In the genomic region with DNA sequence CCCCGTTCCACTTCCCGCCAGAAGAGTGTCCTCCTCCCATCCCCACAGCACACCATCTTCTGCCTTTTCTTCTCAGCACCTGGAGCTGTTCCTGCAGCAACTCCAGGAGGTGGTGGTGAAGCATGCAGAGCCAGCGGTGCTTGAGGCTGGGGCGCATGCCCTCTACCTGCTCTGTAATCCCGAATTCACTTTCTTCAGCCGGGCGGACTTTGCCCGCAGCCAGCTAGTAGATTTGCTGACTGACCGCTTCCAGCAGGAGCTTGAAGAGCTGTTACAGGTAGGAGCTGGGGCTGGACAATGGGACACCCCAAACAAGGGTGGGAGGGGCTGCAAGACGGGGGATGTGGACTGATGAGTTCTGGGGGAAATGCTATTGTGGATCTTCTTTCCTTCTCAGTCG, we compare ENCODE assay signal across 19 cellular contexts. TPM values are rescaled to one million over a fixed set of nuclear protein-coding genes. Genes with fewer than 3 reads are reported as not detected.
DNase-seq lines count a peak whose midpoint lies in the region; ATAC-seq and TF ChIP-seq lines count a peak whose summit lies in the region.
"Had no signal": no experiment of that assay in that cellular context is flagged by ENCODE, and none has a peak within 500 bp of the region (broad histone marks: within the 10 kb centered on the region; RNA-seq: fewer than 3 reads in every experiment).

No MANE protein-coding gene starts in this region.

- peaks cover 0 to 8% of the 10 kb centered on the region in 2 donors for H3K36me3 Mint-ChIP-seq in naive B cell

- no peaks in the 10 kb centered on the region for H4K20me1 ChIP-seq in hepatocyte (ENCODE audit: insufficient read depth, poor library complexity, severe bottlenecking)
- H4K20me1 ChIP-seq in Karpas-422 (ENCODE audit: insufficient read depth, low read depth, low read length), result no peaks in the 10 kb centered on the region

- H3K4me3 ChIP-seq in hepatocyte (no peak overlapping the region), Karpas-422 (ENCODE audit: low read length) (no peak overlapping the region)

- H3K4me1 ChIP-seq in hepatocyte (ENCODE audit: insufficient read depth), result no peaks in the 10 kb centered on the region
- H3K4me1 ChIP-seq in Karpas-422 (ENCODE audit: low read length), result peaks cover 6% of the 10 kb centered on the region

- peak; percentile 48 for DNase-seq in DMS53 (lab: John Stamatoyannopoulos, UW)
- no peak for DNase-seq in DMS53 treated with DMSO at 0.1 percent for 48 hours (lab: John Stamatoyannopoulos, UW; ENCODE audit: unreplicated experiment)
- DNase-seq in hepatocyte (ENCODE audit: low spot score), result peak; percentile 66
- DNase-seq in naive B cell, result no peak
- DNase-seq in UCSD-AML1 (lab: John Stamatoyannopoulos, UW; ENCODE audit: unreplicated experiment), result no peak
- DNase-seq in Ammon's horn (ENCODE audit: low spot score), result no peak
- no peak for DNase-seq in Karpas-422
- DNase-seq: COR-L47, DMS79, GOT3, Kasumi-1, NCI-H1105 treated with DMSO at 0.1 percent for 48 hours, NCI-H1930, NCI-H2171 treated with DMSO at 0.1 percent for 48 hours, SIG-M5 had no signal

- no peak for ATAC-seq in naive B cell (ENCODE audit: low read depth in 2 of 2)
- no peak for ATAC-seq in GM18511 (IDR thresholded peaks at IDR 0.05; ENCODE audit: unreplicated experiment)

- H2AFZ ChIP-seq in hepatocyte, result no peak overlapping the region
- H2AFZ ChIP-seq in Karpas-422 (ENCODE audit: low read length), result no peak overlapping the region

- TF ChIP-seq CTCF in hepatocyte (IDR thresholded peaks at IDR 0.05; ENCODE audit: poor library complexity), result no peak

- H3K27me3 ChIP-seq in hepatocyte (peaks cover 10% of the 10 kb centered on the region), Karpas-422 (ENCODE audit: low read length) (no peaks in the 10 kb centered on the region)

- no peaks in the 10 kb centered on the region for H3K9me2 ChIP-seq in hepatocyte (replicated peaks; ENCODE audit: insufficient read depth)
- H3K9me2 ChIP-seq in Karpas-422 (replicated peaks; ENCODE audit: insufficient read depth, low read length), result no peaks in the 10 kb centered on the region

- no peak overlapping the region for H3K27ac ChIP-seq in hepatocyte
- H3K27ac ChIP-seq in Karpas-422 (ENCODE audit: low read length), result no peak overlapping the region
- H3K27ac ChIP-seq: 22Rv1, C4-2B had no signal

- peaks cover 61 to 76% (median 67%) of the 10 kb centered on the region in 3 donors for H3K4me1 Mint-ChIP-seq in naive B cell

- H3K27ac Mint-ChIP-seq in naive B cell, result peak overlapping the region in 5 of 6 donors; percentile 61 to 97 (median 78)

- H3K9ac ChIP-seq in Karpas-422 (ENCODE audit: low read length), result no peak overlapping the region

- peak overlapping the region in 4 of 8 donors; percentile 34 to 70 (median 64) for H3K4me3 Mint-ChIP-seq in naive B cell

- 57% methylated on average over 10 of the region's 11 CpGs for WGBS in hepatocyte (ENCODE audit: low lambda C conversion rate, missing lambda C conversion rate)

- H3K79me2 ChIP-seq in hepatocyte (no peaks in the 10 kb centered on the region), Karpas-422 (ENCODE audit: low read length) (no peaks in the 10 kb centered on the region)

- H3K9me3 ChIP-seq in hepatocyte (ENCODE audit: low read depth) (no peaks in the 10 kb centered on the region), Karpas-422 (ENCODE audit: low read length) (no peaks in the 10 kb centered on the region)

- no peak overlapping the region for H3K4me2 ChIP-seq in hepatocyte
- H3K4me2 ChIP-seq in Karpas-422 (ENCODE audit: low read depth, low read length, poor library complexity, severe bottlenecking), result no peak overlapping the region

- H3K9me3 Mint-ChIP-seq in naive B cell, result peaks cover 0 to 4% (median 0%) of the 10 kb centered on the region in 7 donors

- no peaks in the 10 kb centered on the region for H3K27me3 Mint-ChIP-seq in naive B cell

- H3K36me3 ChIP-seq in hepatocyte (replicated peaks; ENCODE audit: insufficient read depth, low read depth), result no peaks in the 10 kb centered on the region
- H3K36me3 ChIP-seq in Karpas-422 (ENCODE audit: insufficient read depth, low read length), result no peaks in the 10 kb centered on the region

RNA-seq across cellular contexts. Expression of a gene that starts 19.1 kb away (rescaled TPM):
- not detected in 2 replicates for total RNA-seq in hepatocyte
- polyA plus RNA-seq in hepatocyte (1.4 TPM in 2 replicates), naive B cell (ENCODE audit: low read depth in 6 of 6) (10 to 100 TPM; 37.5 to 67.4 (median 56.4) TPM)
- total RNA-seq in Karpas-422 (2014; rRNA removed; shearing (Covaris generic); ENCODE audit: low replicate concordance), result 1.6 and 2.7 TPM in 2 replicates
- total RNA-seq: NCI-H460 had no signal

RNA-seq across cellular contexts. Expression of a gene that starts 23.0 kb away (rescaled TPM):
- 0.20 and 1.0 TPM in 2 replicates for total RNA-seq in hepatocyte
- polyA plus RNA-seq in hepatocyte (3.4 and 4.8 TPM in 2 replicates), naive B cell (ENCODE audit: low read depth in 6 of 6) (100 to 1,000 TPM in 5 of 6 donors, 10 to 100 TPM in 1; 97.1 to 221 (median 129) TPM)
- total RNA-seq in Karpas-422 (2014; rRNA removed; shearing (Covaris generic); ENCODE audit: low replicate concordance), result 8.1 and 22.1 TPM in 2 replicates

RNA-seq across cellular contexts. Expression of a gene that starts 23.5 kb away (rescaled TPM):
- total RNA-seq in hepatocyte, result 2.0 and 5.3 TPM in 2 replicates
- polyA plus RNA-seq in hepatocyte (3.2 and 4.1 TPM in 2 replicates), naive B cell (ENCODE audit: low read depth in 6 of 6) (under 1 TPM in 4 of 6 donors, not detected in 2; 0.18 to 0.84 (median 0.28) TPM)
- total RNA-seq in Karpas-422 (2014; rRNA removed; shearing (Covaris generic); ENCODE audit: low replicate concordance), result 1.9 and 5.3 TPM in 2 replicates

RNA-seq across cellular contexts. Expression of a gene that starts 32.3 kb away (rescaled TPM):
- 0.73 and 2.6 TPM in 2 replicates for total RNA-seq in hepatocyte
- polyA plus RNA-seq in hepatocyte, result 3.3 and 4.3 TPM in 2 replicates
- under 1 TPM in 5 of 6 donors, not detected in 1; 0.13 to 0.40 (median 0.23) TPM for polyA plus RNA-seq in naive B cell (ENCODE audit: low read depth in 6 of 6)
- total RNA-seq in Karpas-422 (2014; rRNA removed; shearing (Covaris generic); ENCODE audit: low replicate concordance), result 0.11 TPM in 1 of 2 replicates, not detected in the other

RNA-seq across cellular contexts. Expression of a gene that starts 42.2 kb away (rescaled TPM):
- 7.7 and 14.7 TPM in 2 replicates for total RNA-seq in hepatocyte
- polyA plus RNA-seq in hepatocyte, result 18.5 and 22.3 TPM in 2 replicates
- polyA plus RNA-seq in naive B cell (ENCODE audit: low read depth in 6 of 6), result 1 to 10 TPM; 2.0 to 9.1 (median 3.3) TPM
- total RNA-seq in Karpas-422 (2014; rRNA removed; shearing (Covaris generic); ENCODE audit: low replicate concordance), result 15.8 and 23.3 TPM in 2 replicates

Comparison
In these comparisons a context has a peak if more than half of its experiments do, and no peak if none do; other contexts are left out.
1. DNase-seq: peak in DMS53 (single experiment) and hepatocyte (single experiment); none in DMS53 treated with DMSO at 0.1 percent for 48 hours (single experiment), naive B cell (single experiment), UCSD-AML1 (single experiment), Ammon's horn (single experiment) and Karpas-422 (single experiment).